In the genomic region with DNA sequence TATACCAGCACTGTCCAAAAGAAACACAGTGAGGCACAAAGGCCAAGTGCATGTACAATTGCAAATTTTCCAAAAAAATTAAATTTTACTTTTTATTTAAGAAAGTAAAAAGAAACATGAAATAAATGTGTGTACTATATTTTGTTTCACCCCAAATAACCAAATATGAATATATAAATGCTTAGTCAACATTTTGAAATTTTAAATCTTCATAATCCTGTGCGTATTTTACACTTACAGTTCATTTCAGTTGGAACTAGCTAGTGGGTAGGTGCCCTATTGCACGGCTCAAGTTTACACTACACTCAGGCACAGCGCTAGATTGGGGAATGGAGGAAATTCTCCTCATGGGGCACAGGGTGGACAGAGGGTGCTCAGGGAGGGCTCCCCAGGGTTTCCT, we compare ENCODE assay signal across 1 cellular context.
A peak's percentile ranks its signal among the peaks of the same experiment; 100 is the strongest.
TF ChIP-seq lines count a peak whose summit lies in the region.

No MANE protein-coding gene starts in this region.

TF ChIP-seq in K562, 482 proteins besides CTCF, POLR2A, EP300 and RAD21:
- TF ChIP-seq ZNF316 (IDR thresholded peaks at IDR 0.05) (peak; percentile 92), MTF1 (CRISPR knock-in tag; IDR thresholded peaks at IDR 0.05; ENCODE audit: borderline replicate concordance) (no peak), C11orf30 (IDR thresholded peaks at IDR 0.05; ENCODE audit: low read depth) (peak; percentile 81), MEIS2 (IDR thresholded peaks at IDR 0.05; ENCODE audit: partially characterized antibody) (no peak), MAFF (IDR thresholded peaks at IDR 0.05; ENCODE audit: low read length) (peak; percentile 46; the same call in 1 of the 2 replicates), MAFK (IDR thresholded peaks at IDR 0.05; ENCODE audit: low read length) (peak; percentile 52), MAFG (tag; conservative IDR thresholded peaks at IDR 0.05) (peak; percentile 66)
- TF ChIP-seq, protein P1, sequence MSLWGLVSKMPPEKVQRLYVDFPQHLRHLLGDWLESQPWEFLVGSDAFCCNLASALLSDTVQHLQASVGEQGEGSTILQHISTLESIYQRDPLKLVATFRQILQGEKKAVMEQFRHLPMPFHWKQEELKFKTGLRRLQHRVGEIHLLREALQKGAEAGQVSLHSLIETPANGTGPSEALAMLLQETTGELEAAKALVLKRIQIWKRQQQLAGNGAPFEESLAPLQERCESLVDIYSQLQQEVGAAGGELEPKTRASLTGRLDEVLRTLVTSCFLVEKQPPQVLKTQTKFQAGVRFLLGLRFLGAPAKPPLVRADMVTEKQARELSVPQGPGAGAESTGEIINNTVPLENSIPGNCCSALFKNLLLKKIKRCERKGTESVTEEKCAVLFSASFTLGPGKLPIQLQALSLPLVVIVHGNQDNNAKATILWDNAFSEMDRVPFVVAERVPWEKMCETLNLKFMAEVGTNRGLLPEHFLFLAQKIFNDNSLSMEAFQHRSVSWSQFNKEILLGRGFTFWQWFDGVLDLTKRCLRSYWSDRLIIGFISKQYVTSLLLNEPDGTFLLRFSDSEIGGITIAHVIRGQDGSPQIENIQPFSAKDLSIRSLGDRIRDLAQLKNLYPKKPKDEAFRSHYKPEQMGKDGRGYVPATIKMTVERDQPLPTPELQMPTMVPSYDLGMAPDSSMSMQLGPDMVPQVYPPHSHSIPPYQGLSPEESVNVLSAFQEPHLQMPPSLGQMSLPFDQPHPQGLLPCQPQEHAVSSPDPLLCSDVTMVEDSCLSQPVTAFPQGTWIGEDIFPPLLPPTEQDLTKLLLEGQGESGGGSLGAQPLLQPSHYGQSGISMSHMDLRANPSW (CRISPR knock-in tag; IDR thresholded peaks at IDR 0.05), result no peak
